Comparison of ENCODE assay signal across 8 cellular contexts in genomic region chrX:46978341-46979291, GRCh38.
DNase-seq lines count a peak whose midpoint lies in the region; ATAC-seq, FAIRE-seq and TF ChIP-seq lines count a peak whose summit lies in the region.

No MANE protein-coding gene starts in this region.

- TF ChIP-seq CTCF in nephron (IDR thresholded peaks at IDR 0.05; ENCODE audit: unreplicated experiment in 3 of 3) = peak; percentile 23 to 38 (median 36)

- peaks cover 10% of the 10 kb centered on the region for H3K9me3 Mint-ChIP-seq in nephron

- peak; percentile 71 for FAIRE-seq in G401.6 (lab: Jason Lieb, UNC)

- H3K27ac Mint-ChIP-seq in nephron = no peak overlapping the region

- no peak overlapping the region for H3K4me3 Mint-ChIP-seq in nephron

- H3K27me3 Mint-ChIP-seq in nephron (ENCODE audit: low read depth) = no peaks in the 10 kb centered on the region

- DNase-seq in NOMO-1 treated with DMSO at 0.1 percent for 48 hours (lab: John Stamatoyannopoulos, UW; ENCODE audit: unreplicated experiment) (peak; percentile 61), erythroblast (lab: John Stamatoyannopoulos, UW) (peak; percentile 74 to 82), stromal cell of bone marrow (ENCODE audit: low read depth) (peak; percentile 38)
- peak; percentile 22 to 66 (median 48) for DNase-seq in activated CD8-positive, alpha-beta memory T cell treated with anti-CD3 and anti-CD28 coated beads for 48 hours (ENCODE audit: low read depth in 2 of 3, low spot score in 2 of 3)

- TF ChIP-seq POLR2A in erythroblast (IDR thresholded peaks at IDR 0.05; ENCODE audit: low read length) = no peak

- ATAC-seq in HG03520 (IDR thresholded peaks at IDR 0.05; ENCODE audit: unreplicated experiment) (peak; percentile 72), GM19023 (IDR thresholded peaks at IDR 0.05; ENCODE audit: unreplicated experiment) (no peak)

- no peaks in the 10 kb centered on the region for H3K36me3 Mint-ChIP-seq in nephron (ENCODE audit: low read depth)

- H3K4me1 Mint-ChIP-seq in nephron = no peaks in the 10 kb centered on the region
